Comparison of ENCODE assay signal across 1 cellular context in genomic region chr5:91266184-91266705, GRCh38.
TF ChIP-seq lines count a peak whose summit lies in the region.

No MANE protein-coding gene starts in this region.

TF ChIP-seq in H1, 55 proteins besides CTCF, POLR2A, EP300 and RAD21 (continued from another document):
- TF ChIP-seq EZH2 (IDR thresholded peaks at IDR 0.05; ENCODE audit: low read depth, low read length, severe bottlenecking) (no peak), CHD1 (IDR thresholded peaks at IDR 0.05; ENCODE audit: low read depth, low read length) (no peak), SIN3A (conservative IDR thresholded peaks at IDR 0.05 in 1 of 2, IDR thresholded peaks at IDR 0.05 in 1 of 2; ENCODE audit: low read depth in 1 of 2, low read length in 2 of 2) (no peak)
TF ChIP-seq in H1: peak in this region for 0.
